18 cellular contexts compared by ENCODE assay signal in the genomic region with DNA sequence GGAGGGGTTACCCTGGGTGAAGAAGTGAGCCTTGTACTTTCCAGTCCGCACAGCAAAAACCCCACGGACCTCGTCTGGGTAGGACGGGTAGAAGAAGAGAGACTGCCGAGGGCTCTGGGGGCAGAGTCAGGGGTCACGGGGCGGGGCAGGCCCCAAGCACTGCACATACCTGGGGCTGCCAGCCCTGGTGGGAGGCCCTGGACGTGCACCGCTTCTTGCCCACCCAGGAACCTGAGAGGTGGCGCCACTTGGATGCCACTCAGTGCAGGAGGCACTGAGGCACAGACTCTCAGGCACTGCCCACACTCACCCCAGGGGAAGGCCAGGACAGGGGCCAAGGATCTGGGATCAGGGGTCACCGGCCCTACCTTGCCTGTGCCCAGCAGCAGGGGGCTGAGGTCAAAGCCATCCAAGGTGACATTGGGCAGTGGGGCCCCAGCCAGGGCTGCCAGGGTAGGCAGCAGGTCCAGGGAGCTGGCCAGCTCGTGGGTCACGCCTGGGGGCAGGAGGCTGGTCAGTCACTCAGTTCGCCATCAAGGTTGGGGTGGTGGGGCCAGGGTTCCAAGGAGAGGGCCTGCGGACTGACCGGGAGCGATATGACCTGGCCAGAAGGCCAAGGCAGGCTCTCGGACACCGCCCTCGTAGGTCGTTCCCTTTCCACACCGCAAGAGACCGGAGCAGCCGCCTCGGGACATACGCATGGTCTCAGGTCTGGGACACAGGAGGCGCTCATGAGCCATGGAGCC. TPM values are rescaled to one million over a fixed set of nuclear protein-coding genes. Genes with fewer than 3 reads are reported as not detected.
DNase-seq lines count a peak whose midpoint lies in the region; ATAC-seq and TF ChIP-seq lines count a peak whose summit lies in the region.
"Had no signal": no experiment of that assay in that cellular context is flagged by ENCODE, and none has a peak within 500 bp of the region (broad histone marks: within the 10 kb centered on the region; RNA-seq: fewer than 3 reads in every experiment).

No MANE protein-coding gene starts in this region.

- TF ChIP-seq CTCF in GM12864 (IDR thresholded peaks at IDR 0.05; ENCODE audit: low read depth, low read length, missing control alignments) (peak; percentile 14), HCT116 (IDR thresholded peaks at IDR 0.05 in 2 of 3, conservative IDR thresholded peaks at IDR 0.05 in 1 of 3; ENCODE audit: borderline replicate concordance in 1 of 3, insufficient read depth in 1 of 3, low read depth in 2 of 3, low read length in 2 of 3) (peak; percentile 12 to 37 (median 27); a peak in 3 of 6 replicates), brain microvascular endothelial cell (IDR thresholded peaks at IDR 0.05; ENCODE audit: low read depth, low read length, missing control alignments) (peak; percentile 16), neural progenitor cell (IDR thresholded peaks at IDR 0.05) (peak; percentile 41)

- H3K27ac ChIP-seq in HCT116 (ENCODE audit: low read depth, low read length) (no peak overlapping the region), brain microvascular endothelial cell (no peak overlapping the region), neural progenitor cell (no peak overlapping the region)
- H3K27ac ChIP-seq: HL-60 had no signal

- H3K9me2 ChIP-seq in HCT116 (ENCODE audit: insufficient read depth), result no peaks in the 10 kb centered on the region

- POLR2A ChIA-PET in HCT116 (lab: Charles Lee), result no interaction called here

- H3K36me3 ChIP-seq in HCT116 (ENCODE audit: control insufficient read depth in 1 of 2, insufficient read depth in 2 of 2, low read length in 2 of 2) (no peaks in the 10 kb centered on the region), brain microvascular endothelial cell (replicated peaks) (no peaks in the 10 kb centered on the region), neural progenitor cell (no peaks in the 10 kb centered on the region)

- H3K9ac ChIP-seq in HCT116 (ENCODE audit: low read length) (no peak overlapping the region), neural progenitor cell (no peak overlapping the region)

- H3K4me3 ChIP-seq in GM12864 (ENCODE audit: low read depth, low read length), result no peak overlapping the region
- H3K4me3 ChIP-seq in HCT116 (replicated peaks in 1 of 2; ENCODE audit: low read depth in 1 of 2, low read length in 2 of 2), result no peak overlapping the region
- H3K4me3 ChIP-seq in brain microvascular endothelial cell (ENCODE audit: low read depth, low read length), result no peak overlapping the region
- H3K4me3 ChIP-seq in neural progenitor cell, result no peak overlapping the region

- no peaks in the 10 kb centered on the region for H3K9me3 ChIP-seq in HCT116 (ENCODE audit: control insufficient read depth in 1 of 2, insufficient read depth in 1 of 2, low read depth in 1 of 2, low read length in 2 of 2)
- no peaks in the 10 kb centered on the region for H3K9me3 ChIP-seq in neural progenitor cell (ENCODE audit: low read depth)

- CTCF ChIA-PET in HCT116 (lab: Charles Lee), result interaction anchor here (1.2 kb wide), 1 partner anchor 65 kb away, joined by 3 read pairs; no protein-coding TSS in a partner anchor

- H3K36me3 Mint-ChIP-seq in neural progenitor cell, result no peaks in the 10 kb centered on the region

- peaks cover 35% of the 10 kb centered on the region for H3K4me1 Mint-ChIP-seq in neural progenitor cell

- DNase-seq in GM12864 (ENCODE audit: low read depth) (no peak), HCT116 (ENCODE audit: low read depth, low spot score) (no peak), brain microvascular endothelial cell (no peak), neural progenitor cell (ENCODE audit: low spot score) (peak; percentile 50), NCI-H748 treated with DMSO at 0.1 percent for 48 hours (lab: John Stamatoyannopoulos, UW) (no peak), SKM-1 (lab: John Stamatoyannopoulos, UW; ENCODE audit: unreplicated experiment) (no peak), NCI-H2081 (lab: John Stamatoyannopoulos, UW) (no peak)
- DNase-seq: activated CD4-positive, alpha-beta T cell treated with anti-CD3 and anti-CD28 coated beads for 36 hours; central memory CD4-positive, alpha-beta T cell; DMS79; Kasumi-1; midbrain; NCI-H187; NCI-H524 treated with DMSO at 0.1 percent for 48 hours; stimulated activated CD4-positive, alpha-beta T cell treated with anti-CD3 and anti-CD28 coated beads, Interleukin-12 subunit alpha, Interleukin-12 subunit beta, amount 100 ng/mL, for 4 hours; stimulated activated naive CD8-positive, alpha-beta T cell treated with anti-CD3 and anti-CD28 coated beads, Interleukin-15, amount 100 ng/mL, for 72 hours; T-helper 2 cell had no signal

- H3K27ac Mint-ChIP-seq in neural progenitor cell, result no peak overlapping the region

- peaks cover 10 to 53% of the 10 kb centered on the region in 2 experiments; a peak in 3 of 4 replicates for H3K4me1 ChIP-seq in HCT116 (ENCODE audit: control insufficient read depth in 1 of 2, insufficient read depth in 2 of 2, low read length in 2 of 2)
- peaks cover 18% of the 10 kb centered on the region for H3K4me1 ChIP-seq in neural progenitor cell

- H3K27me3 ChIP-seq in HCT116 (ENCODE audit: insufficient read depth, low read length) (peaks cover 6% of the 10 kb centered on the region; the same call in 1 of the 2 replicates), brain microvascular endothelial cell (replicated peaks) (no peaks in the 10 kb centered on the region), neural progenitor cell (peaks cover 16% of the 10 kb centered on the region)

- H3K79me2 ChIP-seq in HCT116 (ENCODE audit: insufficient read depth, low read length) (no peaks in the 10 kb centered on the region), neural progenitor cell (ENCODE audit: low read depth) (no peaks in the 10 kb centered on the region)

- intact Hi-C loops in HCT116 (cut with micrococcal nuclease), result loop anchor here (2.0 kb wide), 1 partner anchor 65 kb away; no protein-coding TSS in a partner anchor

- no peaks in the 10 kb centered on the region for H3K9me3 Mint-ChIP-seq in neural progenitor cell
- H3K9me3 Mint-ChIP-seq: stimulated activated naive CD8-positive, alpha-beta T cell treated with anti-CD3 and anti-CD28 coated beads, Interleukin-15, amount 100 ng/mL, for 72 hours had no signal

- H3K27me3 Mint-ChIP-seq in neural progenitor cell (ENCODE audit: insufficient read depth, low read depth), result peaks cover 2% of the 10 kb centered on the region
- H3K27me3 Mint-ChIP-seq: activated CD4-positive, alpha-beta T cell treated with anti-CD3 and anti-CD28 coated beads for 36 hours; stimulated activated naive CD8-positive, alpha-beta T cell treated with anti-CD3 and anti-CD28 coated beads, Interleukin-15, amount 100 ng/mL, for 72 hours had no signal

- no peak overlapping the region for H2AFZ ChIP-seq in HCT116 (ENCODE audit: low read depth, low read length, poor library complexity, severe bottlenecking)
- no peak overlapping the region for H2AFZ ChIP-seq in neural progenitor cell (replicated peaks)

- H3F3A ChIP-seq in neural progenitor cell (ENCODE audit: low read depth), result peaks cover 28% of the 10 kb centered on the region

- no peak for TF ChIP-seq POLR2A in HCT116 (IDR thresholded peaks at IDR 0.05; ENCODE audit: borderline replicate concordance, extremely low read depth, insufficient read depth, insufficient read length)

- no TSS peak for BruUV-seq in HCT116 (replicated peaks; lab: Mats Ljungman, UMichigan)

- TF ChIP-seq RAD21 in HCT116 (IDR thresholded peaks at IDR 0.05; ENCODE audit: low read depth), result peak; percentile 34; the same call in 1 of the 2 replicates

- RAD21 ChIA-PET in HCT116 (lab: Charles Lee; ENCODE audit: low non-redundant PET in 1 of 2, low total read pairs in 2 of 2, uncharacterized antibody in 2 of 2, unreplicated experiment in 2 of 2), result interaction anchor here in 1 of 2 experiments (0.6 kb wide), 1 partner anchor 105 kb away, joined by 7 read pairs; no protein-coding TSS in a partner anchor

- ATAC-seq in HCT116, result no peak
- ATAC-seq: activated CD4-positive, alpha-beta T cell treated with anti-CD3 and anti-CD28 coated beads for 36 hours; stimulated activated naive CD8-positive, alpha-beta T cell treated with anti-CD3 and anti-CD28 coated beads, Interleukin-15, amount 100 ng/mL, for 72 hours had no signal

- in situ Hi-C loops in brain microvascular endothelial cell (cut with HindIII; ENCODE audit: low pct_ligation_motif_present, low sequenced_read_pairs), result no loop called here

- H4K20me1 ChIP-seq in HCT116 (ENCODE audit: insufficient read depth) (no peaks in the 10 kb centered on the region), neural progenitor cell (ENCODE audit: low read depth) (peaks cover 4% of the 10 kb centered on the region)

- no peak overlapping the region for H3K4me3 Mint-ChIP-seq in neural progenitor cell

- H3K4me2 ChIP-seq in HCT116 (ENCODE audit: low read length) (no peak overlapping the region), neural progenitor cell (no peak overlapping the region)

RNA-seq across cellular contexts. Expression of a gene that starts 2.2 kb away (rescaled TPM):
- total RNA-seq in HCT116 (2021; ENCODE audit: unreplicated experiment), result 16.4 TPM
- polyA plus RNA-seq in HCT116 (2012), result 8.0 and 10.3 TPM in 2 replicates
- 4.2 and 18.4 TPM in 2 replicates for total RNA-seq in neural progenitor cell (ENCODE audit: low replicate concordance)

RNA-seq across cellular contexts. Expression of a gene that starts 25.1 kb away (rescaled TPM):
- 6.4 TPM for total RNA-seq in HCT116 (2021; ENCODE audit: unreplicated experiment)
- polyA plus RNA-seq in HCT116 (2012), result 2.1 and 2.6 TPM in 2 replicates
- 0.74 TPM in 1 of 2 replicates, not detected in the other for total RNA-seq in neural progenitor cell (ENCODE audit: low replicate concordance)

RNA-seq across cellular contexts. Expression of a gene that starts 43.1 kb away (rescaled TPM):
- total RNA-seq in HCT116 (2021; ENCODE audit: unreplicated experiment), result 55.1 TPM
- 35.5 and 42.0 TPM in 2 replicates for polyA plus RNA-seq in HCT116 (2012)
- 67.4 and 93.9 TPM in 2 replicates for total RNA-seq in neural progenitor cell (ENCODE audit: low replicate concordance)

RNA-seq across cellular contexts. Expression of a gene that starts 46.9 kb away (rescaled TPM):
- total RNA-seq in HCT116 (2021; ENCODE audit: unreplicated experiment) (16.0 TPM), neural progenitor cell (ENCODE audit: low replicate concordance) (0.65 and 3.6 TPM in 2 replicates)
- 7.2 and 7.3 TPM in 2 replicates for polyA plus RNA-seq in HCT116 (2012)

RNA-seq across cellular contexts. Expression of a gene that starts 47.5 kb away (rescaled TPM):
- 35.1 TPM for total RNA-seq in HCT116 (2021; ENCODE audit: unreplicated experiment)
- polyA plus RNA-seq in HCT116 (2012), result 23.4 and 28.1 TPM in 2 replicates
- 33.9 and 49.6 TPM in 2 replicates for total RNA-seq in neural progenitor cell (ENCODE audit: low replicate concordance)
